Comparison of ENCODE assay signal across 7 cellular contexts in the genomic region with DNA sequence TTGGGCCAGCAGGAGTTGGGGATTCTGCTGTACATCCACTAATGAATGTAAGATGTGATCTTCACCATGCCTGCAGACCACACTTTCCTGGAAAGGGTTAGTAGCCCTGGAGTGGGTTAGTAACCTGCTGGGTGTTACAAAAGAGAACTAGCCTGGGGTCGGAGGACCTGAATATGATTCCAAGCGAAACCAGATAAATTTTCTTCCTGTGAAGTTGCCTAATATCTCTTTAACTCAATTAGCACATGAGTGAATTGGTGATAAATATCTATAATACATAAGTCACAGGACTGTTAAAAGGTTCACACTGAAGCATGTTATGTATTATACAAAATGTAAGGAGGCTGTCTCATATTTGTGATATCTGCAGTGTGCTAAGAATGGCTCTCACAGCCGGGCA.
"Had no signal": no experiment of that assay in that cellular context is flagged by ENCODE, and none has a peak within 500 bp of the region (broad histone marks: within the 10 kb centered on the region; RNA-seq: fewer than 3 reads in every experiment).

No MANE protein-coding gene starts in this region.

- H3K9me3 ChIP-seq: HAP-1 had no signal

- H3K27ac ChIP-seq: GM23248 had no signal

- H3K9ac ChIP-seq: GM23248 had no signal

- H3K36me3 ChIP-seq: HAP-1 had no signal

- DNase-seq: GM23248, GOT3, H7, IMR-90 had no signal

- H2AFZ ChIP-seq: GM23248 had no signal

- H3K4me1 ChIP-seq: HAP-1 had no signal

- H3K4me3 ChIP-seq: GM23248, HAP-1, K562 had no signal

- ATAC-seq: HCT116, K562 had no signal
